Comparison of ENCODE assay signal across 25 cellular contexts in genomic region chr7:43952028-43952427, GRCh38. TPM values are rescaled to one million over a fixed set of nuclear protein-coding genes. Genes with fewer than 3 reads are reported as not detected.
"Had no signal": no experiment of that assay in that cellular context is flagged by ENCODE, and none has a peak within 500 bp of the region (broad histone marks: within the 10 kb centered on the region; RNA-seq: fewer than 3 reads in every experiment).

No MANE protein-coding gene starts in this region.

- FAIRE-seq: astrocyte, RCC 7860 had no signal

- H3K27me3 ChIP-seq: MG63, SJSA1 had no signal

- DNase-seq: activated CD4-positive, alpha-beta T cell treated with anti-CD3 and anti-CD28 coated beads for 4 hours; activated CD8-positive, alpha-beta memory T cell treated with anti-CD3 and anti-CD28 coated beads, Interleukin-2, amount 10 ng/mL, durations not matched to agents 7 days and 5 days; activated effector memory CD4-positive, alpha-beta T cell treated with anti-CD3 and anti-CD28 coated beads, Interleukin-2, amount 50 U/mL, for 16 hours; activated naive CD4-positive, alpha-beta T cell treated with Interleukin-2 at 50 U/mL for 16 hours; activated naive CD8-positive, alpha-beta T cell treated with anti-CD3 and anti-CD28 coated beads, Interleukin-2, amount 50 U/mL, for 24 hours; activated T-cell treated with anti-CD3 and anti-CD28 coated beads, Interleukin-2, amount 50 U/mL, for 4 hours; amniotic stem cell; MG63; MV-4-11; NCI-H1092 treated with DMSO at 0.1 percent for 48 hours; NCI-H1417 treated with DMSO at 0.1 percent for 48 hours; NCI-H1694; NCI-H2029; NCI-H2107; NCI-H510A treated with DMSO at 0.1 percent for 48 hours; NCI-H69; PC-3; SHP77; SW 1271 had no signal

- H3K27ac ChIP-seq: KMS-11, SJSA1 had no signal

RNA-seq across cellular contexts. Expression of gene SPDYE1, which starts 45.7 kb away (rescaled TPM):
- total RNA-seq: activated naive CD4-positive, alpha-beta T cell treated with anti-CD3 and anti-CD28 coated beads, Interleukin-2, amount 50 U/mL, for 72 hours; activated T-cell treated with anti-CD3 and anti-CD28 coated beads, Interleukin-2, amount 50 U/mL, for 4 hours; astrocyte; PC-3; SJSA1; T-helper 1 cell treated with Interleukin-12 subunit alpha and Interleukin-12 subunit beta and Interleukin-4 antibody, amounts not matched to agents 30 ng/mL and 1 ng/mL, for 36 hours had no signal
